ENCODE assay signal across 22 cellular contexts in genomic region chr7:140447841-140448240, GRCh38. TPM values are rescaled to one million over a fixed set of nuclear protein-coding genes. Genes with fewer than 3 reads are reported as not detected.
DNase-seq lines count a peak whose midpoint lies in the region; ATAC-seq and TF ChIP-seq lines count a peak whose summit lies in the region.
"Had no signal": no experiment of that assay in that cellular context is flagged by ENCODE, and none has a peak within 500 bp of the region (broad histone marks: within the 10 kb centered on the region; RNA-seq: fewer than 3 reads in every experiment).

No MANE protein-coding gene starts in this region.

- no peaks in the 10 kb centered on the region for H3K9me3 Mint-ChIP-seq in T-cell
- H3K9me3 Mint-ChIP-seq: HFFc6 had no signal

- H3K27ac Mint-ChIP-seq in T-cell, result peak overlapping the region; percentile 1 to 78
- H3K27ac Mint-ChIP-seq: HFFc6 had no signal

- H3K36me3 ChIP-seq in H7 (replicated peaks; ENCODE audit: control insufficient read depth, insufficient read depth, low read length), result no peaks in the 10 kb centered on the region

- no peak overlapping the region for H3K4me3 Mint-ChIP-seq in T-cell
- H3K4me3 Mint-ChIP-seq: HFFc6 had no signal

- no peak for TF ChIP-seq CTCF in fibroblast of villous mesenchyme (IDR thresholded peaks at IDR 0.05; ENCODE audit: insufficient read depth, low read depth, low read length)

- H3K27me3 ChIP-seq in H7 (ENCODE audit: control insufficient read depth, insufficient read depth, low read length), result no peaks in the 10 kb centered on the region

- H3K36me3 Mint-ChIP-seq in T-cell, result peaks cover 13% of the 10 kb centered on the region

- POLR2A ChIA-PET in T-cell (lab: Charles Lee), result no interaction called here

- ATAC-seq in T-cell (replicated peaks in 1 of 4), result peak in 2 of 4 experiments; percentile 44 to 48
- ATAC-seq in HG03439 (IDR thresholded peaks at IDR 0.05; ENCODE audit: unreplicated experiment), result no peak

- DNase-seq in DMS53 (lab: John Stamatoyannopoulos, UW), result peak; percentile 52
- DNase-seq in T-cell, result no peak
- peak; percentile 51 for DNase-seq in fibroblast of villous mesenchyme (ENCODE audit: low read depth)
- no peak for DNase-seq in H7
- no peak for DNase-seq in activated effector memory CD4-positive, alpha-beta T cell treated with Interleukin-2 at 50 U/mL for 16 hours
- DNase-seq in EL, result no peak
- DNase-seq: ACHN; Calu3; HFFc6; NCI-H1092 treated with DMSO at 0.1 percent for 48 hours; NCI-H146; NCI-H2081; NCI-H2171 treated with DMSO at 0.1 percent for 48 hours; NCI-H446; NK-92 treated with Interleukin-12 subunit alpha and Interleukin-12 subunit beta, amount 100 ng/mL, for 24 hours; OCI-M1; SHP77; SK-N-SH had no signal

- no peak overlapping the region for H3K4me3 ChIP-seq in fibroblast of villous mesenchyme (ENCODE audit: low read depth, low read length)
- no peak overlapping the region for H3K4me3 ChIP-seq in H7 (ENCODE audit: insufficient read depth, low read depth, low read length)

- H3K4me1 Mint-ChIP-seq in T-cell, result peaks cover 18 to 50% (median 23%) of the 10 kb centered on the region in 3 donors

- CTCF ChIA-PET in T-cell (lab: Charles Lee), result interaction anchor here in 1 of 2 donors (0.6 kb wide), 2 partner anchors 20 to 30 kb away, joined by 4 to 6 read pairs; no protein-coding TSS in a partner anchor

- no peaks in the 10 kb centered on the region for H3K27me3 Mint-ChIP-seq in T-cell

RNA-seq across cellular contexts. Expression of gene MKRN1, which starts 31.5 kb away (rescaled TPM):
- total RNA-seq in T-cell (100 to 1,000 TPM; 108 to 146 (median 137) TPM), fibroblast of villous mesenchyme (41.9 and 50.5 TPM in 2 replicates)
- 80.5 and 108 TPM in 2 replicates for total RNA-seq in H7 (2014; rRNA removed; shearing (Covaris generic))

RNA-seq across cellular contexts. Expression of gene RAB19, which starts 44.0 kb away (rescaled TPM):
- 1 to 10 TPM; 4.3 to 8.9 (median 5.6) TPM for total RNA-seq in T-cell
- not detected in 2 replicates for total RNA-seq in fibroblast of villous mesenchyme
- total RNA-seq in H7 (2014; rRNA removed; shearing (Covaris generic)), result 2.3 and 3.8 TPM in 2 replicates
- total RNA-seq: H4, HFFc6, HT1080, RPMI7951 had no signal

RNA-seq across cellular contexts. Expression of gene SLC37A3, which starts 49.5 kb away (rescaled TPM):
- total RNA-seq in T-cell, result 10 to 100 TPM; 23.2 to 50.5 (median 38.1) TPM
- total RNA-seq in fibroblast of villous mesenchyme, result 62.2 and 79.0 TPM in 2 replicates
- 40.1 and 64.1 TPM in 2 replicates for total RNA-seq in H7 (2014; rRNA removed; shearing (Covaris generic))

Comparison
In these comparisons a context has a peak if more than half of its experiments do, and no peak if none do; other contexts are left out.
1. DNase-seq: peak in DMS53 (single experiment) and fibroblast of villous mesenchyme (single experiment); none in T-cell (0 of 34), H7 (single experiment), activated effector memory CD4-positive, alpha-beta T cell treated with Interleukin-2 at 50 U/mL for 16 hours (single experiment) and EL (single experiment).